9 cellular contexts compared by ENCODE assay signal in genomic region chr6:113596907-113597583, GRCh38.
DNase-seq lines count a peak whose midpoint lies in the region; ATAC-seq and TF ChIP-seq lines count a peak whose summit lies in the region.
"Had no signal": no experiment of that assay in that cellular context is flagged by ENCODE, and none has a peak within 500 bp of the region (broad histone marks: within the 10 kb centered on the region; RNA-seq: fewer than 3 reads in every experiment).

No MANE protein-coding gene starts in this region.

- POLR2A ChIA-PET in Caco-2 (lab: Charles Lee): no interaction called here

- CTCF ChIA-PET in Caco-2 (lab: Charles Lee): no interaction called here

- H3K36me3 ChIP-seq in fibroblast of lung (ENCODE audit: control insufficient read depth, insufficient read depth, low read length) (no peaks in the 10 kb centered on the region), smooth muscle cell (ENCODE audit: low read depth) (no peaks in the 10 kb centered on the region), Caco-2 (ENCODE audit: control insufficient read depth, insufficient read depth, low read length) (no peaks in the 10 kb centered on the region), MM.1S (replicated peaks; ENCODE audit: insufficient read depth, low read length) (no peaks in the 10 kb centered on the region)

- H3K79me2 ChIP-seq in fibroblast of lung (ENCODE audit: control insufficient read depth, insufficient read depth, low read length) (no peaks in the 10 kb centered on the region), smooth muscle cell (ENCODE audit: low read depth) (no peaks in the 10 kb centered on the region), MM.1S (ENCODE audit: low read length) (no peaks in the 10 kb centered on the region)

- no peak overlapping the region for H3K4me3 Mint-ChIP-seq in Caco-2 (ENCODE audit: unreplicated experiment)

- H3K27me3 ChIP-seq in fibroblast of lung (ENCODE audit: control insufficient read depth, insufficient read depth, low read length): no peaks in the 10 kb centered on the region
- no peaks in the 10 kb centered on the region for H3K27me3 ChIP-seq in smooth muscle cell (ENCODE audit: low read depth)
- no peaks in the 10 kb centered on the region for H3K27me3 ChIP-seq in Caco-2 (replicated peaks; ENCODE audit: control insufficient read depth, insufficient read depth, low read length)
- H3K27me3 ChIP-seq in MM.1S (replicated peaks; ENCODE audit: insufficient read depth, low read length): no peaks in the 10 kb centered on the region
- H3K27me3 ChIP-seq: dorsolateral prefrontal cortex had no signal

- H3K4me1 Mint-ChIP-seq in Caco-2 (ENCODE audit: low read depth, unreplicated experiment): peaks cover 25% of the 10 kb centered on the region

- 66% methylated on average over 4 of the region's 4 CpGs for WGBS in smooth muscle cell (ENCODE audit: low lambda C conversion rate)

- intact Hi-C loops in Caco-2 (cut with micrococcal nuclease; ENCODE audit: unreplicated experiment): loop anchor here (5.0 kb wide), 2 partner anchors 95 to 120 kb away; no protein-coding TSS in a partner anchor

- no TSS peak for BruUV-seq in Caco-2 (replicated peaks; lab: Mats Ljungman, UMichigan)

- peak; percentile 57 for ATAC-seq in GM21529 (IDR thresholded peaks at IDR 0.05; ENCODE audit: unreplicated experiment)

- H3K9me2 ChIP-seq in MM.1S (replicated peaks; ENCODE audit: insufficient read depth, low read length): no peaks in the 10 kb centered on the region

- H2AFZ ChIP-seq in fibroblast of lung (ENCODE audit: low read length): no peak overlapping the region
- peak overlapping the region; percentile 17 for H2AFZ ChIP-seq in smooth muscle cell (ENCODE audit: low read depth)
- H2AFZ ChIP-seq in MM.1S (ENCODE audit: low read length): no peak overlapping the region

- H3K27ac Mint-ChIP-seq in Caco-2 (ENCODE audit: unreplicated experiment): no peak overlapping the region

- no peaks in the 10 kb centered on the region for H3K36me3 Mint-ChIP-seq in Caco-2 (ENCODE audit: insufficient read depth, unreplicated experiment)

- H3K9ac ChIP-seq in fibroblast of lung (ENCODE audit: insufficient read depth, low read length) (no peak overlapping the region), smooth muscle cell (ENCODE audit: low read depth) (no peak overlapping the region), MM.1S (ENCODE audit: low read length) (no peak overlapping the region)

- H3K4me1 ChIP-seq in fibroblast of lung (ENCODE audit: control insufficient read depth, extremely low read depth, insufficient read depth, low read length): peaks cover 13% of the 10 kb centered on the region
- H3K4me1 ChIP-seq in smooth muscle cell (ENCODE audit: low read depth): peaks cover 20% of the 10 kb centered on the region
- H3K4me1 ChIP-seq in Caco-2: peaks cover 11% of the 10 kb centered on the region; the same call in 1 of the 2 replicates
- no peaks in the 10 kb centered on the region for H3K4me1 ChIP-seq in MM.1S (ENCODE audit: low read length)

- H3K27me3 Mint-ChIP-seq in Caco-2 (ENCODE audit: insufficient read depth, unreplicated experiment): no peaks in the 10 kb centered on the region

- H3K9me3 ChIP-seq in fibroblast of lung (ENCODE audit: control insufficient read depth, insufficient read depth, low read depth, low read length): no peaks in the 10 kb centered on the region
- H3K9me3 ChIP-seq in smooth muscle cell (replicated peaks; ENCODE audit: low read depth): no peaks in the 10 kb centered on the region
- no peaks in the 10 kb centered on the region for H3K9me3 ChIP-seq in Caco-2
- H3K9me3 ChIP-seq in MM.1S (replicated peaks; ENCODE audit: insufficient read depth, low read length): no peaks in the 10 kb centered on the region

- DNase-seq in NCI-H2171 (lab: John Stamatoyannopoulos, UW) (peak; percentile 88), fibroblast of lung (ENCODE audit: low read depth in 2 of 2) (peak; percentile 46 to 62), smooth muscle cell (lab: John Stamatoyannopoulos, UW; ENCODE audit: unreplicated experiment) (no peak), Caco-2 (no peak), LoVo (ENCODE audit: low spot score) (no peak), MM.1S (no peak), coronary artery (ENCODE audit: low spot score) (no peak)
- DNase-seq: dorsolateral prefrontal cortex had no signal

- no peaks in the 10 kb centered on the region for H3F3A ChIP-seq in smooth muscle cell (ENCODE audit: low read depth)
- H3F3A ChIP-seq in MM.1S (ENCODE audit: insufficient read depth, low read length): no peaks in the 10 kb centered on the region

- H4K20me1 ChIP-seq in fibroblast of lung (ENCODE audit: control insufficient read depth, extremely low read depth, insufficient read depth, low read length) (no peaks in the 10 kb centered on the region), smooth muscle cell (ENCODE audit: low read depth) (no peaks in the 10 kb centered on the region), MM.1S (ENCODE audit: insufficient read depth, low read length) (no peaks in the 10 kb centered on the region)

- H3K4me2 ChIP-seq in fibroblast of lung (ENCODE audit: extremely low read depth, insufficient read depth, low read length): no peak overlapping the region
- no peak overlapping the region for H3K4me2 ChIP-seq in smooth muscle cell
- H3K4me2 ChIP-seq in MM.1S (ENCODE audit: low read depth, low read length): no peak overlapping the region

- TF ChIP-seq CTCF in fibroblast of lung (conservative IDR thresholded peaks at IDR 0.05 in 1 of 2, IDR thresholded peaks at IDR 0.05 in 1 of 2; ENCODE audit: low read depth in 1 of 2, low read length in 2 of 2): no peak
- TF ChIP-seq CTCF in smooth muscle cell (IDR thresholded peaks at IDR 0.05; ENCODE audit: borderline replicate concordance, insufficient read depth, poor library complexity, severe bottlenecking): no peak
- no peak for TF ChIP-seq CTCF in Caco-2 (IDR thresholded peaks at IDR 0.05; ENCODE audit: insufficient read depth in 1 of 2, low read depth in 1 of 2, low read length in 1 of 2, severe bottlenecking in 1 of 2, unreplicated experiment in 1 of 2)
- no peak for TF ChIP-seq CTCF in MM.1S (IDR thresholded peaks at IDR 0.05; ENCODE audit: low read length)
- no peak for TF ChIP-seq CTCF in coronary artery (IDR thresholded peaks at IDR 0.05)

- H3K4me3 ChIP-seq in fibroblast of lung (replicated peaks in 1 of 4; ENCODE audit: control extremely low read depth in 1 of 4, insufficient read depth in 1 of 4, low read depth in 3 of 4, low read length in 4 of 4) (no peak overlapping the region), smooth muscle cell (no peak overlapping the region), Caco-2 (ENCODE audit: low read depth, low read length) (no peak overlapping the region), MM.1S (ENCODE audit: low read length) (no peak overlapping the region), coronary artery (no peak overlapping the region)
- H3K4me3 ChIP-seq: dorsolateral prefrontal cortex had no signal

- H3K9me3 Mint-ChIP-seq in Caco-2 (ENCODE audit: unreplicated experiment): peaks cover 16% of the 10 kb centered on the region

- peak overlapping the region; percentile 19 for H3K27ac ChIP-seq in fibroblast of lung (ENCODE audit: insufficient read depth, low read length)
- H3K27ac ChIP-seq in smooth muscle cell (ENCODE audit: low read depth): peak overlapping the region; percentile 5
- H3K27ac ChIP-seq in MM.1S (ENCODE audit: low read length): no peak overlapping the region
- peak overlapping the region in 1 of 2 donors; percentile 30 for H3K27ac ChIP-seq in coronary artery

Comparison
In these comparisons a context has a peak if more than half of its experiments do, and no peak if none do; other contexts are left out.
1. DNase-seq: peak in NCI-H2171 (single experiment) and fibroblast of lung (2 of 2); none in smooth muscle cell (single experiment), Caco-2 (0 of 2), LoVo (single experiment), MM.1S (single experiment) and coronary artery (single experiment).